2 cellular contexts compared by ENCODE assay signal in genomic region chr17:76563309-76563708, GRCh38. TPM values are rescaled to one million over a fixed set of nuclear protein-coding genes. Genes with fewer than 3 reads are reported as not detected.
"Had no signal": no experiment of that assay in that cellular context is flagged by ENCODE, and none has a peak within 500 bp of the region (broad histone marks: within the 10 kb centered on the region; RNA-seq: fewer than 3 reads in every experiment).

No MANE protein-coding gene starts in this region.

RNA-seq across cellular contexts. Expression of gene ST6GALNAC2, which starts 22.4 kb away (rescaled TPM):
- total RNA-seq: activated CD4-positive, alpha-beta T cell treated with anti-CD3 and anti-CD28 coated beads, Interleukin-2, amount 10 ng/mL, durations not matched to agents 24 days and 14 days; activated CD8-positive, alpha-beta memory T cell treated with anti-CD3 and anti-CD28 coated beads for 36 hours had no signal

RNA-seq across cellular contexts. Expression of gene PRCD, which starts 23.5 kb away (rescaled TPM):
- total RNA-seq: activated CD4-positive, alpha-beta T cell treated with anti-CD3 and anti-CD28 coated beads, Interleukin-2, amount 10 ng/mL, durations not matched to agents 24 days and 14 days had no signal

RNA-seq across cellular contexts. Expression of gene CYGB, which starts 25.8 kb away (rescaled TPM):
- total RNA-seq: activated CD4-positive, alpha-beta T cell treated with anti-CD3 and anti-CD28 coated beads, Interleukin-2, amount 10 ng/mL, durations not matched to agents 24 days and 14 days; activated CD8-positive, alpha-beta memory T cell treated with anti-CD3 and anti-CD28 coated beads for 36 hours had no signal
